In genomic region chr1:112389689-112390088, GRCh38 we compare ENCODE assay signal across 19 cellular contexts. TPM values are rescaled to one million over a fixed set of nuclear protein-coding genes. Genes with fewer than 3 reads are reported as not detected.
A peak's percentile ranks its signal among the peaks of the same experiment; 100 is the strongest.
DNase-seq lines count a peak whose midpoint lies in the region; ATAC-seq, FAIRE-seq and TF ChIP-seq lines count a peak whose summit lies in the region.
"Had no signal": no experiment of that assay in that cellular context is flagged by ENCODE, and none has a peak within 500 bp of the region (broad histone marks: within the 10 kb centered on the region; RNA-seq: fewer than 3 reads in every experiment).

No MANE protein-coding gene starts in this region.

- TF ChIP-seq CTCF in HepG2 (CRISPR knock-in tag; IDR thresholded peaks at IDR 0.05) (no peak), right lobe of liver (IDR thresholded peaks at IDR 0.05) (no peak), colonic mucosa (IDR thresholded peaks at IDR 0.05) (no peak), lung (IDR thresholded peaks at IDR 0.05; ENCODE audit: control extremely low read depth, extremely low read depth) (no peak), tibial artery (IDR thresholded peaks at IDR 0.05) (no peak)

- CTCF ChIA-PET in HepG2 (lab: Yijun Ruan, JAX; ENCODE audit: low intra/inter-chr PET ratio, low total read pairs), result interaction anchor here (3.6 kb wide), 1 partner anchor 76 kb away, joined by 66 read pairs; no protein-coding TSS in a partner anchor

- H3K4me3 ChIP-seq in HepG2 (replicated peaks in 1 of 3; ENCODE audit: insufficient read depth in 1 of 3, low read depth in 2 of 3, low read length in 3 of 3) (peak overlapping the region in 1 of 3 experiments; percentile 26; a peak in 1 of 6 replicates), right lobe of liver (no peak overlapping the region), colonic mucosa (no peak overlapping the region), lung (no peak overlapping the region), tibial artery (no peak overlapping the region)

- H4K20me1 ChIP-seq in HepG2 (ENCODE audit: insufficient read depth, low read length), result no peaks in the 10 kb centered on the region

- DNase-seq in HepG2 (ENCODE audit: low spot score) (peak; percentile 36), right lobe of liver (no peak), colonic mucosa (no peak), lung (ENCODE audit: low spot score) (peak; percentile 27), tibial artery (no peak)
- no peak for DNase-seq in NK-92 treated with Interleukin-12 subunit alpha and Interleukin-12 subunit beta, amount 100 ng/mL, for 24 hours (lab: John Stamatoyannopoulos, UW)
- DNase-seq: activated CD8-positive, alpha-beta memory T cell treated with anti-CD3 and anti-CD28 coated beads for 24 hours; amniotic stem cell; Calu3; endodermal cell; foreskin fibroblast; H9; MM.1S; NCI-H2029 treated with DMSO at 0.1 percent for 48 hours; NCI-H446 treated with DMSO at 0.1 percent for 48 hours; nucleus accumbens had no signal

- H3K4me2 ChIP-seq in HepG2 (ENCODE audit: low read depth, low read length), result peak overlapping the region; percentile 81

- no peak for TF ChIP-seq RAD21 in HepG2 (CRISPR knock-in tag; IDR thresholded peaks at IDR 0.05)

- in situ Hi-C loops in HepG2 (cut with HindIII; ENCODE audit: extremely low pct_ligation_motif_present, low pct_unique_long_range_greater_than_20kb), result loop anchor here (5.0 kb wide), 2 partner anchors 228 to 318 kb away; partner anchors contain the start of genes CAPZA1, RHOC and ST7L

- 33% methylated on average over 6 of the region's 6 CpGs for WGBS in HepG2 (ENCODE audit: low lambda C conversion rate)
- WGBS in right lobe of liver (ENCODE audit: insufficient coverage, low coverage, low lambda C conversion rate, missing lambda C conversion rate), result 50% methylated on average over 6 of the region's 6 CpGs
- 71 to 80% methylated on average over 6 of the region's 6 CpGs for WGBS in lung, 2 donors

- TF ChIP-seq EP300 in HepG2 (IDR thresholded peaks at IDR 0.05; ENCODE audit: low read depth in 2 of 2, low read length in 2 of 2), result no peak
- TF ChIP-seq EP300 in HepG2 (CRISPR knock-in tag; IDR thresholded peaks at IDR 0.05; ENCODE audit: borderline replicate concordance), result no peak

- no peak overlapping the region for H3K9ac ChIP-seq in HepG2 (ENCODE audit: insufficient read depth, low read depth, low read length)
- H3K9ac ChIP-seq in colonic mucosa (ENCODE audit: low read depth in 2 of 2, low read length in 2 of 2), result no peak overlapping the region

- H3K4me1 ChIP-seq in HepG2 (ENCODE audit: insufficient read depth, low read length) (peaks cover 65% of the 10 kb centered on the region), right lobe of liver (peaks cover 0 to under 1% (median 0%) of the 10 kb centered on the region in 4 donors), colonic mucosa (peaks cover 7% of the 10 kb centered on the region), lung (ENCODE audit: control insufficient read depth in 2 of 2, insufficient read depth in 2 of 2, low read length in 2 of 2) (peaks cover 0 to 4% of the 10 kb centered on the region in 2 donors), tibial artery (peaks cover 0 to 46% (median 22%) of the 10 kb centered on the region in 4 donors)

- no peaks in the 10 kb centered on the region for H3K9me3 ChIP-seq in HepG2 (ENCODE audit: low read length)
- no peaks in the 10 kb centered on the region for H3K9me3 ChIP-seq in right lobe of liver
- H3K9me3 ChIP-seq in colonic mucosa, result no peaks in the 10 kb centered on the region
- H3K9me3 ChIP-seq in lung (ENCODE audit: control insufficient read depth in 2 of 2, insufficient read depth in 1 of 2, low read length in 1 of 2), result no peaks in the 10 kb centered on the region
- no peaks in the 10 kb centered on the region for H3K9me3 ChIP-seq in tibial artery

- no peaks in the 10 kb centered on the region for H3K36me3 ChIP-seq in HepG2 (replicated peaks in 1 of 2; ENCODE audit: control insufficient read depth in 1 of 2, insufficient read depth in 2 of 2, low read length in 2 of 2)
- no peaks in the 10 kb centered on the region for H3K36me3 ChIP-seq in right lobe of liver
- no peaks in the 10 kb centered on the region for H3K36me3 ChIP-seq in colonic mucosa
- H3K36me3 ChIP-seq in lung (ENCODE audit: control insufficient read depth in 2 of 2, insufficient read depth in 2 of 2, low read length in 2 of 2), result no peaks in the 10 kb centered on the region
- H3K36me3 ChIP-seq in tibial artery, result no peaks in the 10 kb centered on the region

- ATAC-seq in HepG2, result peak; percentile 18
- no peak for ATAC-seq in right lobe of liver
- no peak for ATAC-seq in lung (ENCODE audit: insufficient read depth, low FRiP score)
- ATAC-seq in HG03025 (IDR thresholded peaks at IDR 0.05; ENCODE audit: low FRiP score, unreplicated experiment), result no peak
- ATAC-seq: sciatic nerve had no signal

- TF ChIP-seq POLR2A in HepG2 (IDR thresholded peaks at IDR 0.05; ENCODE audit: insufficient read depth in 1 of 2, low read depth in 2 of 2, low read length in 2 of 2) (no peak), right lobe of liver (IDR thresholded peaks at IDR 0.05) (no peak)

- intact Hi-C loops in HepG2 (cut with micrococcal nuclease; ENCODE audit: unreplicated experiment), result loop anchor here (1.0 kb wide), 1 partner anchor 225 kb away; no protein-coding TSS in a partner anchor
- intact Hi-C loops in right lobe of liver (cut with DNase I), result loop anchor here in 1 of 2 donors (5.0 to 10.0 kb wide), 2 partner anchors 73 to 305 kb away; no protein-coding TSS in a partner anchor
- intact Hi-C loops in colonic mucosa (cut with DNase I), result loop anchor here (2.0 to 5.0 kb wide), 3 partner anchors 77 to 318 kb away; partner anchors contain the start of genes CAPZA1, RHOC and ST7L
- intact Hi-C loops in tibial artery (cut with DNase I; ENCODE audit: low total_unique reads), result loop anchor here (2.0 to 5.0 kb wide), 2 partner anchors 77 to 318 kb away; partner anchors contain the start of gene RHOC

- H3K27ac ChIP-seq in HepG2 (ENCODE audit: extremely low read length, insufficient read depth, low read length), result no peak overlapping the region
- H3K27ac ChIP-seq in right lobe of liver, result no peak overlapping the region
- H3K27ac ChIP-seq in colonic mucosa, result peak overlapping the region; percentile 4
- H3K27ac ChIP-seq in lung (ENCODE audit: low read depth in 1 of 2, low read length in 1 of 2), result no peak overlapping the region
- H3K27ac ChIP-seq in tibial artery, result peak overlapping the region; percentile 83 to 93
- H3K27ac ChIP-seq: RWPE1 had no signal

- no TSS peak for BruUV-seq in HepG2 (replicated peaks; lab: Mats Ljungman, UMichigan)

- H3K79me2 ChIP-seq in HepG2 (ENCODE audit: insufficient read depth, low read length), result no peaks in the 10 kb centered on the region

- FAIRE-seq in HepG2 (lab: Jason Lieb, UNC), result peak; percentile 46

- H3K27me3 ChIP-seq in HepG2 (ENCODE audit: control insufficient read depth in 1 of 2, insufficient read depth in 2 of 2, low read length in 2 of 2) (peaks cover 0 to 5% of the 10 kb centered on the region in 2 experiments; a peak in 1 of 5 replicates), right lobe of liver (no peaks in the 10 kb centered on the region), colonic mucosa (no peaks in the 10 kb centered on the region), lung (ENCODE audit: control insufficient read depth, insufficient read depth) (no peaks in the 10 kb centered on the region), tibial artery (peaks cover 0 to 8% of the 10 kb centered on the region in 2 donors)

- POLR2A ChIA-PET in HepG2 (lab: Yijun Ruan, JAX), result interaction anchor here (1.1 to 2.0 kb wide), 2 partner anchors 309 to 325 kb away, joined by 3 to 4 read pairs; partner anchors contain the start of gene PPM1J

- peak overlapping the region; percentile 43 for H2AFZ ChIP-seq in HepG2 (ENCODE audit: low read length)

RNA-seq across cellular contexts. Expression of gene CTTNBP2NL, which starts 6.3 kb away (rescaled TPM):
- total RNA-seq in HepG2 (2016; rRNA removed; fragmentation: Illumina TruSeq; extraction: Trizol), result 4.1 and 6.1 TPM in 2 replicates
- 0.79 and 1.0 TPM in 2 replicates for total RNA-seq in HepG2 (2016; cell fraction: cytosol; rRNA removed; fragmentation: Illumina TruSeq; extraction: Trizol; ENCODE audit: low read depth)
- total RNA-seq in HepG2 (2016; cell fraction: insoluble cytoplasmic fraction; rRNA removed; fragmentation: Illumina TruSeq; extraction: Trizol), result 3.9 and 7.0 TPM in 2 replicates
- total RNA-seq in HepG2 (2016; cell fraction: membrane; rRNA removed; fragmentation: Illumina TruSeq; extraction: Trizol), result 2.7 and 3.0 TPM in 2 replicates
- 3.4 and 3.8 TPM in 2 replicates for total RNA-seq in HepG2 (2016; cell fraction: nucleus; rRNA removed; fragmentation: Illumina TruSeq; extraction: Trizol)
- polyA plus RNA-seq in HepG2 (2011; rRNA removed), result 2.1 and 3.0 TPM in 2 replicates
- 1.1 and 2.2 TPM in 2 replicates for polyA plus RNA-seq in HepG2 (2011; cell fraction: cytosol; rRNA removed)
- polyA plus RNA-seq in HepG2 (2011; cell fraction: nucleus; rRNA removed), result 3.2 and 3.8 TPM in 2 replicates
- polyA plus RNA-seq in HepG2 (2012), result 3.3 and 3.8 TPM in 2 replicates
- 0.33 and 0.38 TPM in 2 replicates for polyA plus RNA-seq in HepG2 (2016; cell fraction: cytosol; fragmentation: Illumina TruSeq; extraction: Trizol; ENCODE audit: low read depth)
- polyA plus RNA-seq in HepG2 (2016; cell fraction: insoluble cytoplasmic fraction; fragmentation: Illumina TruSeq; extraction: Trizol; ENCODE audit: low read depth), result 4.1 and 4.2 TPM in 2 replicates
- polyA plus RNA-seq in HepG2 (2016; cell fraction: membrane; fragmentation: Illumina TruSeq; extraction: Trizol; ENCODE audit: low read depth), result 0.71 and 0.99 TPM in 2 replicates
- polyA plus RNA-seq in HepG2 (2016; cell fraction: nucleus; fragmentation: Illumina TruSeq; extraction: Trizol; ENCODE audit: insufficient read depth, low read depth), result 2.9 and 4.9 TPM in 2 replicates
- 6.0 and 23.5 TPM in 2 replicates for polyA minus RNA-seq in HepG2 (2011; rRNA and poly(A)+ RNA removed; ENCODE audit: low replicate concordance)
- 2.5 and 3.6 TPM in 2 replicates for polyA minus RNA-seq in HepG2 (2011; cell fraction: cytosol; rRNA and poly(A)+ RNA removed)
- polyA minus RNA-seq in HepG2 (2011; cell fraction: nucleus; rRNA and poly(A)+ RNA removed), result 17.0 and 19.6 TPM in 2 replicates
- 1 to 10 TPM; 3.5 to 8.1 (median 4.8) TPM for total RNA-seq in right lobe of liver
- 10 to 100 TPM; 47.1 to 93.3 TPM for total RNA-seq in colonic mucosa
- 10 to 100 TPM; 23.8 to 38.5 TPM for total RNA-seq in lung
- 10 to 100 TPM in 1 of 2 donors, 1 to 10 TPM in 1; 9.0 to 10.1 TPM for polyA plus RNA-seq in lung

Comparison
In these comparisons a context has a peak if more than half of its experiments do, and no peak if none do; other contexts are left out.
1. DNase-seq: peak in HepG2 (single experiment) and lung (single experiment); none in right lobe of liver (0 of 3), colonic mucosa (single experiment), tibial artery (0 of 2) and NK-92 treated with Interleukin-12 subunit alpha and Interleukin-12 subunit beta, amount 100 ng/mL, for 24 hours (single experiment).
2. H3K27ac ChIP-seq: peak in colonic mucosa (single experiment) and tibial artery (2 of 2); none in HepG2 (single experiment), right lobe of liver (0 of 3) and lung (0 of 2).